Comparison of ENCODE assay signal across 21 cellular contexts in genomic region chr13:44814836-44815235, GRCh38.
"Had no signal": no experiment of that assay in that cellular context is flagged by ENCODE, and none has a peak within 500 bp of the region (broad histone marks: within the 10 kb centered on the region; RNA-seq: fewer than 3 reads in every experiment).

No MANE protein-coding gene starts in this region.

- H3K27ac ChIP-seq: esophagus muscularis mucosa, lower lobe of right lung, tibial nerve, vagina, WERI-Rb-1 had no signal

- H3K4me1 ChIP-seq: vagina had no signal

- DNase-seq: activated CD4-positive, alpha-beta memory T cell treated with anti-CD3 and anti-CD28 coated beads for 36 hours; activated CD4-positive, alpha-beta T cell treated with anti-CD3 and anti-CD28 coated beads for 36 hours; activated naive CD4-positive, alpha-beta T cell treated with Interleukin-2 at 50 U/mL for 16 hours; activated T-cell treated with anti-CD3 and anti-CD28 coated beads for 4 hours; aorta; cerebellar nuclear complex; effector CD8-positive, alpha-beta T cell; glutamatergic neuron; islet precursor cell; lower lobe of right lung; posterior cingulate gyrus; retina; stimulated activated naive CD8-positive, alpha-beta T cell treated with anti-CD3 and anti-CD28 coated beads, Interleukin-15, Interleukin-2, amounts not matched to agents 100 U/mL and 50 U/mL, for 24 hours; T-helper 2 cell; WERI-Rb-1 had no signal

- H3K9me3 ChIP-seq: esophagus muscularis mucosa, lower lobe of right lung, tibial nerve, vagina had no signal

- H3K27ac Mint-ChIP-seq: activated CD4-positive, alpha-beta memory T cell treated with anti-CD3 and anti-CD28 coated beads for 36 hours; activated T-helper 2 cell treated with anti-CD3 and anti-CD28 coated beads, Interferon-gamma antibody, Interleukin-2, Interleukin-4, amounts not matched to agents 10 μg/mL and 5 μg/mL and 100 μg/mL, durations not matched to agents 14 hours and 24 hours and 36 hours; dendritic cell treated with granulocyte-macrophage colony-stimulating factor and Interleukin-4, amounts not matched to agents 40 ng/mL and 50 ng/mL, for 4 days; nephron had no signal

- H3K27me3 Mint-ChIP-seq: dendritic cell treated with granulocyte-macrophage colony-stimulating factor and Interleukin-4, amounts not matched to agents 40 ng/mL and 50 ng/mL, for 4 days had no signal

- H3K36me3 ChIP-seq: esophagus muscularis mucosa, lower lobe of right lung, tibial nerve, vagina, WERI-Rb-1 had no signal

- H3K36me3 Mint-ChIP-seq: activated CD4-positive, alpha-beta memory T cell treated with anti-CD3 and anti-CD28 coated beads for 36 hours had no signal

- H3K4me3 Mint-ChIP-seq: activated CD4-positive, alpha-beta memory T cell treated with anti-CD3 and anti-CD28 coated beads for 36 hours; activated CD4-positive, alpha-beta T cell treated with anti-CD3 and anti-CD28 coated beads for 36 hours; dendritic cell treated with granulocyte-macrophage colony-stimulating factor and Interleukin-4, amounts not matched to agents 40 ng/mL and 50 ng/mL, for 4 days; nephron had no signal

- H3K9me3 Mint-ChIP-seq: activated CD4-positive, alpha-beta memory T cell treated with anti-CD3 and anti-CD28 coated beads for 36 hours; dendritic cell treated with granulocyte-macrophage colony-stimulating factor and Interleukin-4, amounts not matched to agents 40 ng/mL and 50 ng/mL, for 4 days; nephron had no signal

- H3K27me3 ChIP-seq: esophagus muscularis mucosa, tibial nerve, vagina had no signal

- H3K4me3 ChIP-seq: esophagus muscularis mucosa, lower lobe of right lung, tibial nerve, vagina had no signal
